ENCODE assay signal across 27 cellular contexts in genomic region chr3:11996500-11996899, GRCh38. TPM values are rescaled to one million over a fixed set of nuclear protein-coding genes. Genes with fewer than 3 reads are reported as not detected.
"Had no signal": no experiment of that assay in that cellular context is flagged by ENCODE, and none has a peak within 500 bp of the region (broad histone marks: within the 10 kb centered on the region; RNA-seq: fewer than 3 reads in every experiment).

No MANE protein-coding gene starts in this region.

- ATAC-seq: left colon; sciatic nerve; stimulated activated naive CD8-positive, alpha-beta T cell treated with anti-CD3 and anti-CD28 coated beads, Interleukin-15, Interleukin-2, amounts not matched to agents 100 U/mL and 50 U/mL, for 24 hours had no signal

- H3K9me3 ChIP-seq: colonic mucosa, neutrophil, prostate gland, testis, transverse colon had no signal

- H3K36me3 ChIP-seq: colonic mucosa, neutrophil, prostate gland, transverse colon had no signal

- H3K4me1 ChIP-seq: colonic mucosa, prostate gland, testis, transverse colon had no signal

- H3K4me3 ChIP-seq: colonic mucosa, prostate gland, skin epidermis, testis, transverse colon had no signal

- DNase-seq: activated CD4-positive, alpha-beta T cell treated with anti-CD3 and anti-CD28 coated beads for 48 hours; activated CD4-positive, alpha-beta T cell treated with anti-CD3 and anti-CD28 coated beads, Interleukin-2, amount 50 U/mL, for 48 hours; activated CD8-positive, alpha-beta memory T cell treated with anti-CD3 and anti-CD28 coated beads for 24 hours; activated effector memory CD4-positive, alpha-beta T cell treated with Interleukin-2 at 50 U/mL for 16 hours; activated naive CD4-positive, alpha-beta T cell treated with Interleukin-2 at 50 U/mL for 16 hours; anterior cingulate cortex; colonic mucosa; effector CD8-positive, alpha-beta T cell; glutamatergic neuron; hippocampal formation; kidney; left colon; mammary epithelial cell; naive B cell; nephron progenitor cell; retina; stimulated activated CD4-positive, alpha-beta T cell treated with anti-CD3 and anti-CD28 coated beads, Interleukin-12 subunit alpha, Interleukin-12 subunit beta, amount 100 ng/mL, for 4 hours; stimulated activated CD4-positive, alpha-beta T cell treated with anti-CD3 and anti-CD28 coated beads, Interleukin-4, amount 100 ng/mL, for 1 hour; stimulated activated naive CD8-positive, alpha-beta T cell treated with anti-CD3 and anti-CD28 coated beads, Interleukin-15, Interleukin-2, amounts not matched to agents 100 U/mL and 50 U/mL, for 24 hours; T-helper 9 cell; testis; transverse colon had no signal

RNA-seq across cellular contexts. Expression of gene SYN2, which starts 7.7 kb away (rescaled TPM):
- total RNA-seq: liver had no signal
